Comparison of ENCODE assay signal across 29 cellular contexts in genomic region chr10:31466313-31466712, GRCh38.
"Had no signal": no experiment of that assay in that cellular context is flagged by ENCODE, and none has a peak within 500 bp of the region (broad histone marks: within the 10 kb centered on the region; RNA-seq: fewer than 3 reads in every experiment).

No MANE protein-coding gene starts in this region.

- H3K4me2 ChIP-seq: hepatocyte had no signal

- H3K27ac ChIP-seq: breast epithelium, gastroesophageal sphincter, hepatocyte, lower lobe of right lung, parathyroid adenoma, psoas muscle, right atrium auricular region, suprapubic skin, tibial artery, upper lobe of right lung had no signal

- H3K27me3 ChIP-seq: breast epithelium, gastroesophageal sphincter, hepatocyte, right atrium auricular region, suprapubic skin, tibial artery, upper lobe of right lung had no signal

- H3K4me1 ChIP-seq: breast epithelium, gastroesophageal sphincter, lower lobe of right lung, parathyroid adenoma, psoas muscle, right atrium auricular region, suprapubic skin, upper lobe of right lung had no signal

- ATAC-seq: activated CD4-positive, alpha-beta T cell treated with anti-CD3 and anti-CD28 coated beads for 36 hours; activated CD8-positive, alpha-beta memory T cell treated with anti-CD3 and anti-CD28 coated beads, Interleukin-2, amount 10 ng/mL, durations not matched to agents 7 days and 5 days; activated CD8-positive, alpha-beta T cell treated with anti-CD3 and anti-CD28 coated beads, Interleukin-2, amount 10 ng/mL, durations not matched to agents 7 days and 5 days; activated naive CD8-positive, alpha-beta T cell treated with anti-CD3 and anti-CD28 coated beads, Interleukin-2, amount 50 U/mL, for 24 hours; gastroesophageal sphincter; left colon; lower lobe of right lung; natural killer cell; psoas muscle had no signal

- H3K27ac Mint-ChIP-seq: activated CD4-positive, alpha-beta T cell treated with anti-CD3 and anti-CD28 coated beads for 36 hours; activated CD8-positive, alpha-beta memory T cell treated with anti-CD3 and anti-CD28 coated beads, Interleukin-2, amount 10 ng/mL, durations not matched to agents 7 days and 5 days; activated CD8-positive, alpha-beta T cell treated with anti-CD3 and anti-CD28 coated beads, Interleukin-2, amount 10 ng/mL, durations not matched to agents 7 days and 5 days; activated naive CD4-positive, alpha-beta T cell treated with anti-CD3 and anti-CD28 coated beads, Interleukin-2, amount 50 U/mL, for 24 hours; activated naive CD8-positive, alpha-beta T cell treated with anti-CD3 and anti-CD28 coated beads, Interleukin-2, amount 50 U/mL, for 24 hours; activated T-helper 2 cell treated with anti-CD3 and anti-CD28 coated beads, Interferon-gamma antibody, Interleukin-2, Interleukin-4, amounts not matched to agents 10 μg/mL and 5 μg/mL and 100 μg/mL, durations not matched to agents 14 hours and 24 hours and 36 hours; natural killer cell had no signal

- H3K36me3 ChIP-seq: lower lobe of right lung, upper lobe of right lung had no signal

- DNase-seq: activated CD4-positive, alpha-beta T cell treated with anti-CD3 and anti-CD28 coated beads for 36 hours; activated CD4-positive, CD25-positive, alpha-beta regulatory T cell; activated CD8-positive, alpha-beta memory T cell treated with anti-CD3 and anti-CD28 coated beads, Interleukin-2, amount 10 ng/mL, durations not matched to agents 7 days and 5 days; activated CD8-positive, alpha-beta T cell treated with anti-CD3 and anti-CD28 coated beads, Interleukin-2, amount 10 ng/mL, durations not matched to agents 7 days and 5 days; activated naive CD8-positive, alpha-beta T cell treated with anti-CD3 and anti-CD28 coated beads, Interleukin-2, amount 50 U/mL, for 24 hours; activated T-cell treated with anti-CD3 and anti-CD28 coated beads, Interleukin-2, amount 50 U/mL, for 48 hours; central memory CD4-positive, alpha-beta T cell; dermis blood vessel endothelial cell; effector CD4-positive, alpha-beta T cell; kidney; left colon; lower lobe of right lung; mesendoderm; natural killer cell; psoas muscle; stimulated activated CD4-positive, alpha-beta T cell treated with anti-CD3 and anti-CD28 coated beads, Interleukin-15, amount 100 ng/mL, for 24 hours; stimulated activated CD4-positive, alpha-beta T cell treated with anti-CD3 and anti-CD28 coated beads, Interleukin-2, amount 100 ng/mL, for 24 hours; stimulated activated naive CD4-positive, alpha-beta T cell; T-helper 2 cell; tibial artery; upper lobe of right lung had no signal

- H3K4me3 ChIP-seq: breast epithelium, gastroesophageal sphincter, hepatocyte, lower lobe of right lung, psoas muscle, right atrium auricular region, suprapubic skin, tibial artery, upper lobe of right lung had no signal

- H3K4me3 Mint-ChIP-seq: activated CD4-positive, alpha-beta T cell treated with anti-CD3 and anti-CD28 coated beads for 36 hours; activated CD8-positive, alpha-beta memory T cell treated with anti-CD3 and anti-CD28 coated beads, Interleukin-2, amount 10 ng/mL, durations not matched to agents 7 days and 5 days; activated CD8-positive, alpha-beta T cell treated with anti-CD3 and anti-CD28 coated beads, Interleukin-2, amount 10 ng/mL, durations not matched to agents 7 days and 5 days; activated naive CD4-positive, alpha-beta T cell treated with anti-CD3 and anti-CD28 coated beads, Interleukin-2, amount 50 U/mL, for 24 hours; activated naive CD8-positive, alpha-beta T cell treated with anti-CD3 and anti-CD28 coated beads, Interleukin-2, amount 50 U/mL, for 24 hours; natural killer cell had no signal

- H3K9ac ChIP-seq: parathyroid adenoma had no signal

- H3K27me3 Mint-ChIP-seq: activated CD4-positive, alpha-beta T cell treated with anti-CD3 and anti-CD28 coated beads for 36 hours; activated CD8-positive, alpha-beta memory T cell treated with anti-CD3 and anti-CD28 coated beads, Interleukin-2, amount 10 ng/mL, durations not matched to agents 7 days and 5 days; activated naive CD4-positive, alpha-beta T cell treated with anti-CD3 and anti-CD28 coated beads, Interleukin-2, amount 50 U/mL, for 24 hours; activated naive CD8-positive, alpha-beta T cell treated with anti-CD3 and anti-CD28 coated beads, Interleukin-2, amount 50 U/mL, for 24 hours had no signal

- H3K79me2 ChIP-seq: hepatocyte, parathyroid adenoma had no signal

- H2AFZ ChIP-seq: hepatocyte, parathyroid adenoma had no signal

- H3K9me3 ChIP-seq: suprapubic skin had no signal

- H3K4me1 Mint-ChIP-seq: activated CD4-positive, alpha-beta T cell treated with anti-CD3 and anti-CD28 coated beads for 36 hours; activated CD8-positive, alpha-beta memory T cell treated with anti-CD3 and anti-CD28 coated beads, Interleukin-2, amount 10 ng/mL, durations not matched to agents 7 days and 5 days; activated naive CD8-positive, alpha-beta T cell treated with anti-CD3 and anti-CD28 coated beads, Interleukin-2, amount 50 U/mL, for 24 hours; natural killer cell had no signal
